ENCODE assay signal across 10 cellular contexts in the genomic region with DNA sequence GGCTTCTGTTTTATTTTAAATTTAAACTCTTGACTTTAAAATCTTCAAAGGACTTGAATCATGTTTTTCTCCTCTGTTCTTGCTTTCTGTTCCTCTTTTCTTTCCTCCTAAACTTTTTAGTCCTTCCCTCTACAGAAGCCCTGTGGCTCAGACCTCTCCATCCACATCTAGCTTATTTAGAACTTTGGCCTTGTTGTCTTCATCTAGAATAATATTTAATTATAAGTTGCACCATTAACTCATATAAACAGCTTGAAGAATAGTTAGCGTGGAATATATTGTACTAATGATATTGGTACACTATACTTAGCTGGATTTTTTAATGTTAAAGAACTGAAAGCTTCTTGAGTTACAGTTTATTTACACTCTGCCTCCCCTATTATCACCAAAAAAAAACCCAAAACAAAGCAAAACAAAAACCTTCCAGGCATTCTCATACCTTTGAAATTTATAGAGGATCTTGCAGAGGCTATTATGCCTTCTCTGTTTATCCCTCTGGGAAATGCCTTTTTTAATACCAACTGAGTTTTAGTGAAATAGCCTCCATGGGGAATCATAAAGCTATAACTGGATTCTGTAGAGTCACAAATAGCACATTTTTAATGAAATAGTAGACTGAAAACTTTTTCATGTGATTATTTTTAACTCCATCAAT. TPM values are rescaled to one million over a fixed set of nuclear protein-coding genes. Genes with fewer than 3 reads are reported as not detected.
DNase-seq lines count a peak whose midpoint lies in the region; ATAC-seq and TF ChIP-seq lines count a peak whose summit lies in the region.
"Had no signal": no experiment of that assay in that cellular context is flagged by ENCODE, and none has a peak within 500 bp of the region (broad histone marks: within the 10 kb centered on the region; RNA-seq: fewer than 3 reads in every experiment).

No MANE protein-coding gene starts in this region.

- no peak overlapping the region for H2AFZ ChIP-seq in smooth muscle cell (ENCODE audit: low read depth)

- no peak overlapping the region for H3K4me3 ChIP-seq in smooth muscle cell
- H3K4me3 ChIP-seq: HAP-1, right lobe of liver had no signal

- DNase-seq in SKM-1 (lab: John Stamatoyannopoulos, UW; ENCODE audit: unreplicated experiment) (peak; percentile 10), SKM-1 treated with dmso at 0.1 percent for 144 hours (lab: John Stamatoyannopoulos, UW; ENCODE audit: unreplicated experiment) (no peak), MV-4-11 (lab: John Stamatoyannopoulos, UW) (peak; percentile 78), smooth muscle cell (lab: John Stamatoyannopoulos, UW; ENCODE audit: unreplicated experiment) (no peak), NCI-H1105 (lab: John Stamatoyannopoulos, UW) (no peak), COR-L47 (lab: John Stamatoyannopoulos, UW) (no peak)
- no peak for DNase-seq in activated CD4-positive, alpha-beta T cell treated with anti-CD3 and anti-CD28 coated beads, Interleukin-2, amount 50 U/mL, for 1 hour
- DNase-seq: right lobe of liver had no signal

- H3K9me3 ChIP-seq in smooth muscle cell (replicated peaks; ENCODE audit: low read depth), result no peaks in the 10 kb centered on the region
- H3K9me3 ChIP-seq: HAP-1, right lobe of liver had no signal

- H4K20me1 ChIP-seq in smooth muscle cell (ENCODE audit: low read depth), result no peaks in the 10 kb centered on the region

- no peak overlapping the region for H3K27ac ChIP-seq in smooth muscle cell (ENCODE audit: low read depth)
- H3K27ac ChIP-seq: right lobe of liver had no signal

- peaks cover 35% of the 10 kb centered on the region for H3K4me1 ChIP-seq in smooth muscle cell (ENCODE audit: low read depth)
- H3K4me1 ChIP-seq: right lobe of liver had no signal

- H3K9ac ChIP-seq in smooth muscle cell (ENCODE audit: low read depth), result no peak overlapping the region

- H3F3A ChIP-seq in smooth muscle cell (ENCODE audit: low read depth), result peaks cover 9% of the 10 kb centered on the region

- TF ChIP-seq CTCF in smooth muscle cell (IDR thresholded peaks at IDR 0.05; ENCODE audit: borderline replicate concordance, insufficient read depth, poor library complexity, severe bottlenecking), result no peak

- H3K27me3 ChIP-seq in smooth muscle cell (ENCODE audit: low read depth), result no peaks in the 10 kb centered on the region
- H3K27me3 ChIP-seq: right lobe of liver had no signal

- ATAC-seq in HG02840 (IDR thresholded peaks at IDR 0.05; ENCODE audit: low FRiP score, unreplicated experiment), result peak; percentile 70
- ATAC-seq: right lobe of liver had no signal

- no peaks in the 10 kb centered on the region for H3K36me3 ChIP-seq in smooth muscle cell (ENCODE audit: low read depth)
- H3K36me3 ChIP-seq: HAP-1, right lobe of liver had no signal

- 97% methylated on average over 1 of the region's 1 CpG for WGBS in smooth muscle cell (ENCODE audit: low lambda C conversion rate)

- no peaks in the 10 kb centered on the region for H3K79me2 ChIP-seq in smooth muscle cell (ENCODE audit: low read depth)

- peak overlapping the region; percentile 37 for H3K4me2 ChIP-seq in smooth muscle cell

RNA-seq across cellular contexts. Expression of a gene that starts 9.2 kb away (rescaled TPM):
- 0.13 and 0.76 TPM in 2 replicates for total RNA-seq in smooth muscle cell
- 0.03 TPM in 1 of 2 replicates, not detected in the other for polyA plus RNA-seq in smooth muscle cell

Comparison
In these comparisons a context has a peak if more than half of its experiments do, and no peak if none do; other contexts are left out.
1. DNase-seq: peak in SKM-1 (single experiment) and MV-4-11 (single experiment); none in SKM-1 treated with dmso at 0.1 percent for 144 hours (single experiment), smooth muscle cell (single experiment), NCI-H1105 (single experiment), COR-L47 (single experiment) and activated CD4-positive, alpha-beta T cell treated with anti-CD3 and anti-CD28 coated beads, Interleukin-2, amount 50 U/mL, for 1 hour (single experiment).